In genomic region chr2:29278964-29279363, GRCh38 we compare ENCODE assay signal across 27 cellular contexts.
"Had no signal": no experiment of that assay in that cellular context is flagged by ENCODE, and none has a peak within 500 bp of the region (broad histone marks: within the 10 kb centered on the region; RNA-seq: fewer than 3 reads in every experiment).

No MANE protein-coding gene starts in this region.

- ATAC-seq: left colon; left lung; lower lobe of right lung; natural killer cell; right lobe of liver; stimulated activated naive B cell treated with anti-CD40 and anti-IgM and Interleukin-4, amounts not matched to agents 10 μg/mL and 1 μg/mL and 100 μg/mL, for 72 hours; stimulated activated naive CD8-positive, alpha-beta T cell treated with anti-CD3 and anti-CD28 coated beads, Interleukin-15, Interleukin-2, amounts not matched to agents 100 U/mL and 50 U/mL, for 24 hours; upper lobe of right lung had no signal

- H3K4me3 Mint-ChIP-seq: mesothelial cell of epicardium; naive B cell; natural killer cell; nephron progenitor cell; stimulated activated naive B cell treated with anti-CD40 and anti-IgM and Interleukin-4, amounts not matched to agents 10 μg/mL and 1 μg/mL and 100 μg/mL, for 72 hours had no signal

- H3K9me3 Mint-ChIP-seq: mesothelial cell of epicardium, natural killer cell, nephron progenitor cell had no signal

- H3K9me3 ChIP-seq: left lung, lower lobe of right lung, ovary, right atrium auricular region, right lobe of liver, stomach, testis, thyroid gland, transverse colon, upper lobe of right lung had no signal

- H3K36me3 Mint-ChIP-seq: mesothelial cell of epicardium; naive B cell; natural killer cell; stimulated activated naive B cell treated with anti-CD40 and anti-IgM and Interleukin-4, amounts not matched to agents 10 μg/mL and 1 μg/mL and 100 μg/mL, for 72 hours had no signal

- H3K4me3 ChIP-seq: left lung, lower lobe of right lung, ovary, right atrium auricular region, right lobe of liver, skin epidermis, stomach, testis, thyroid gland, transverse colon, upper lobe of right lung had no signal

- H3K27ac ChIP-seq: left lung, lower lobe of right lung, ovary, right atrium auricular region, right lobe of liver, skin epidermis, stomach, testis, thyroid gland, transverse colon, upper lobe of right lung had no signal

- H3K36me3 ChIP-seq: left lung, lower lobe of right lung, ovary, right atrium auricular region, right lobe of liver, stomach, thyroid gland, transverse colon, upper lobe of right lung had no signal

- H3K27me3 ChIP-seq: ovary, right atrium auricular region, right lobe of liver, testis, thyroid gland, transverse colon, upper lobe of right lung had no signal

- DNase-seq: hippocampal formation; kidney; left colon; left lung; lower lobe of right lung; mammary epithelial cell; mesendoderm; naive B cell; natural killer cell; nephron progenitor cell; ovary; stimulated activated CD4-positive, alpha-beta T cell treated with anti-CD3 and anti-CD28 coated beads, Interleukin-12 subunit alpha, Interleukin-12 subunit beta, amount 100 ng/mL, for 4 hours; stimulated activated CD4-positive, alpha-beta T cell treated with anti-CD3 and anti-CD28 coated beads, Interleukin-15, amount 100 ng/mL, for 24 hours; stimulated activated CD4-positive, alpha-beta T cell treated with anti-CD3 and anti-CD28 coated beads, Interleukin-2, amount 100 ng/mL, for 24 hours; stimulated activated CD4-positive, alpha-beta T cell treated with anti-CD3 and anti-CD28 coated beads, Interleukin-4, amount 100 ng/mL, for 1 hour; stimulated activated naive B cell treated with anti-CD40 and anti-IgM and Interleukin-4, amounts not matched to agents 10 μg/mL and 1 μg/mL and 100 μg/mL, for 72 hours; stimulated activated naive CD8-positive, alpha-beta T cell treated with anti-CD3 and anti-CD28 coated beads, Interleukin-15, Interleukin-2, amounts not matched to agents 100 U/mL and 50 U/mL, for 24 hours; stomach; testis; thyroid gland; transverse colon; upper lobe of right lung had no signal

- H3K4me1 Mint-ChIP-seq: naive B cell; nephron progenitor cell; stimulated activated naive B cell treated with anti-CD40 and anti-IgM and Interleukin-4, amounts not matched to agents 10 μg/mL and 1 μg/mL and 100 μg/mL, for 72 hours had no signal

- H3K27ac Mint-ChIP-seq: mesothelial cell of epicardium; naive B cell; natural killer cell; nephron progenitor cell; progenitor cell of endocrine pancreas; stimulated activated naive B cell treated with anti-CD40 and anti-IgM and Interleukin-4, amounts not matched to agents 10 μg/mL and 1 μg/mL and 100 μg/mL, for 72 hours had no signal
